In the genomic region with DNA sequence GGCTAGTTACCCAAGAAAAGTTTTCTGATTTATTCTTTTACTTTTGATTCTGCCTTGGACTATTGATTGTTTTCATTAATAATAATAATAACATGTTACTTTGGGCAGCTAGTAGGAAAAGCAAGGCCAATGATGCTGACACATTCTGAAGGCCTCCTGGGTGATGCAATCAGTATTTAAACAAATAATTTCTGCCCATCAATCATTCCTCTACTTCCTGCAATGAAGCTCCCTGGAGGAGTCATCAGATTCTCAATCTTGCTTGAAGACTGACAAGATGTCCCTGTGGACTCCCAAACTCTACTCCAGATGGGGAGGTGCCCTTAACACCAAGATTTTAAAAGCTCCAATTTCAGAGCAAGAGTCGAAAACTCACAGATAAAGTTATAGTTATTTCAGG, we compare ENCODE assay signal across 10 cellular contexts. TPM values are rescaled to one million over a fixed set of nuclear protein-coding genes. Genes with fewer than 3 reads are reported as not detected.
A peak's percentile ranks its signal among the peaks of the same experiment; 100 is the strongest.
DNase-seq lines count a peak whose midpoint lies in the region; ATAC-seq, FAIRE-seq and TF ChIP-seq lines count a peak whose summit lies in the region.
"Had no signal": no experiment of that assay in that cellular context is flagged by ENCODE, and none has a peak within 500 bp of the region (broad histone marks: within the 10 kb centered on the region; RNA-seq: fewer than 3 reads in every experiment).

A gene with protein sequence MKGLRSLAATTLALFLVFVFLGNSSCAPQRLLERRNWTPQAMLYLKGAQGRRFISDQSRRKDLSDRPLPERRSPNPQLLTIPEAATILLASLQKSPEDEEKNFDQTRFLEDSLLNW (plus strand): TSS at position 244 of the 400 bp plus-strand sequence. CDS start 177 bp downstream, outside the sequence.

- 94% methylated on average over 1 of the region's 1 CpG for WGBS in esophagus muscularis mucosa
- WGBS in pancreas, 2 donors = 70 to 79% methylated on average over 1 of the region's 1 CpG

- peak within 1 kb of the TSS; percentile 96 for H3K4me2 ChIP-seq in DOHH2 (ENCODE audit: low read length)
- H3K4me2 ChIP-seq in OCI-LY3 (ENCODE audit: low read length) = peak within 1 kb of the TSS; percentile 86; the same call in 1 of the 2 replicates

- no peak for TF ChIP-seq EP300 in esophagus muscularis mucosa (IDR thresholded peaks at IDR 0.05)

- ATAC-seq in pancreas = peak in 3 of 4 donors; percentile 13 to 31 (median 29)

- TF ChIP-seq POLR2A in esophagus muscularis mucosa (IDR thresholded peaks at IDR 0.05; ENCODE audit: low read depth) = no peak

- H3K9me2 ChIP-seq in DOHH2 (replicated peaks; ENCODE audit: control insufficient read depth, low read length) = no peaks in the 10 kb centered on the region

- peaks cover 32% of the 10 kb centered on the region for H3K4me1 ChIP-seq in DOHH2 (ENCODE audit: control insufficient read depth, low read length)
- peaks cover 6% of the 10 kb centered on the region; the same call in 1 of the 2 replicates for H3K4me1 ChIP-seq in OCI-LY3 (ENCODE audit: low read length)
- H3K4me1 ChIP-seq in esophagus muscularis mucosa = peaks cover 11 to 33% (median 30%) of the 10 kb centered on the region in 4 donors
- H3K4me1 ChIP-seq in pancreas = peaks cover 0 to 19% (median 15%) of the 10 kb centered on the region in 3 donors

- H2AFZ ChIP-seq in OCI-LY3 (ENCODE audit: low read depth, low read length) = peak within 1 kb of the TSS; percentile 71

- no peaks in the 10 kb centered on the region for H3K9me3 ChIP-seq in DOHH2 (ENCODE audit: control insufficient read depth, insufficient read depth, low read length)
- H3K9me3 ChIP-seq in OCI-LY3 (ENCODE audit: insufficient read depth, low read length) = no peaks in the 10 kb centered on the region
- H3K9me3 ChIP-seq in esophagus muscularis mucosa = no peaks in the 10 kb centered on the region
- H3K9me3 ChIP-seq in pancreas = no peaks in the 10 kb centered on the region
- H3K9me3 ChIP-seq: SJSA1 had no signal

- TF ChIP-seq CTCF in DOHH2 (IDR thresholded peaks at IDR 0.05; ENCODE audit: low read depth, low read length, poor library complexity, severe bottlenecking) (no peak), OCI-LY3 (IDR thresholded peaks at IDR 0.05; ENCODE audit: low read depth, low read length) (no peak), esophagus muscularis mucosa (IDR thresholded peaks at IDR 0.05) (no peak), pancreas (IDR thresholded peaks at IDR 0.05) (no peak)

- no peaks in the 10 kb centered on the region for H3F3A ChIP-seq in DOHH2 (ENCODE audit: control insufficient read depth, insufficient read depth)

- no peak within 1 kb of the TSS for H3K9ac ChIP-seq in OCI-LY3 (ENCODE audit: low read length)

- FAIRE-seq in pancreas (lab: Jason Lieb, UNC) = no peak
- no peak for FAIRE-seq in GM19239 (lab: Jason Lieb, UNC)
- FAIRE-seq: islet of Langerhans had no signal

- H3K27ac ChIP-seq in DOHH2 (ENCODE audit: low read depth, low read length) (no peak within 1 kb of the TSS), OCI-LY3 (ENCODE audit: low read length) (no peak within 1 kb of the TSS), esophagus muscularis mucosa (replicated peaks in 1 of 4) (peak within 1 kb of the TSS in 2 of 4 donors; percentile 64 to 65), pancreas (peak within 1 kb of the TSS; percentile 64 to 93 (median 86)), substantia nigra (ENCODE audit: low read depth, low read length, poor library complexity, severe bottlenecking) (no peak within 1 kb of the TSS)
- H3K27ac ChIP-seq: SJSA1 had no signal

- H4K20me1 ChIP-seq in DOHH2 (ENCODE audit: control insufficient read depth, insufficient read depth, low read depth, low read length) = no peaks in the 10 kb centered on the region
- no peaks in the 10 kb centered on the region for H4K20me1 ChIP-seq in OCI-LY3 (ENCODE audit: insufficient read depth, low read length)

- DNase-seq in esophagus muscularis mucosa (ENCODE audit: extremely low spot score) (no peak), pancreas (peak in 1 of 6 donors; percentile 19), HK-2 (ENCODE audit: unreplicated experiment) (no peak), substantia nigra (lab: John Stamatoyannopoulos, UW) (no peak), GM19239 (ENCODE audit: insufficient read length, low spot score) (no peak)
- DNase-seq in activated CD8-positive, alpha-beta memory T cell treated with anti-CD3 and anti-CD28 coated beads, Interleukin-2, amount 50 U/mL, for 4 hours = no peak

- H3K27me3 ChIP-seq in DOHH2 (ENCODE audit: control insufficient read depth, low read length) (peaks cover 18% of the 10 kb centered on the region), OCI-LY3 (ENCODE audit: low read depth, low read length) (peaks cover 16% of the 10 kb centered on the region), esophagus muscularis mucosa (no peaks in the 10 kb centered on the region), pancreas (no peaks in the 10 kb centered on the region)

- no peaks in the 10 kb centered on the region for H3K79me2 ChIP-seq in DOHH2 (ENCODE audit: control insufficient read depth, low read length)
- H3K79me2 ChIP-seq in OCI-LY3 (ENCODE audit: low read length) = no peaks in the 10 kb centered on the region

- H3K36me3 ChIP-seq in DOHH2 (ENCODE audit: control insufficient read depth, low read length) (no peaks in the 10 kb centered on the region), OCI-LY3 (replicated peaks; ENCODE audit: low read depth, low read length) (no peaks in the 10 kb centered on the region), esophagus muscularis mucosa (no peaks in the 10 kb centered on the region), pancreas (no peaks in the 10 kb centered on the region)
- H3K36me3 ChIP-seq: SJSA1 had no signal

- H3K4me3 ChIP-seq in DOHH2 (ENCODE audit: low read length) (peak within 1 kb of the TSS; percentile 81; the same call in 1 of the 2 replicates), OCI-LY3 (ENCODE audit: low read length) (peak within 1 kb of the TSS; percentile 87; the same call in 1 of the 2 replicates), esophagus muscularis mucosa (peak within 1 kb of the TSS; percentile 62 to 75 (median 68)), pancreas (peak within 1 kb of the TSS; percentile 51 to 82 (median 62))

- intact Hi-C loops in esophagus muscularis mucosa (cut with DNase I) = no loop called here
- intact Hi-C loops in pancreas (cut with DNase I) = no loop called here

RNA-seq across cellular contexts. Expression of the gene that starts here (rescaled TPM):
- total RNA-seq in esophagus muscularis mucosa (1 to 10 TPM in 1 of 4 donors, under 1 TPM in 3; 0.40 to 1.2 (median 0.66) TPM), pancreas (10 to 100 TPM; 11.7 to 31.0 (median 28.3) TPM)
- 10 to 100 TPM; 12.1 to 13.4 TPM for polyA plus RNA-seq in pancreas

Comparison
In these comparisons a context has a peak if more than half of its experiments do, and no peak if none do; other contexts are left out.
1. RNA of the gene that starts here (total RNA-seq): 11.7 to 31.0 TPM in pancreas; 0.40 to 1.2 TPM in esophagus muscularis mucosa; every median in the first group is over 4 times any median in the second.
2. H3K27ac ChIP-seq: peak in pancreas (4 of 4); none in DOHH2 (single experiment), OCI-LY3 (single experiment) and substantia nigra (single experiment).
3. Peak in every context shown above with its lines, with median percentiles within 50 percentile points of each other: H3K4me3 ChIP-seq.